9 cellular contexts compared by ENCODE assay signal in the genomic region with DNA sequence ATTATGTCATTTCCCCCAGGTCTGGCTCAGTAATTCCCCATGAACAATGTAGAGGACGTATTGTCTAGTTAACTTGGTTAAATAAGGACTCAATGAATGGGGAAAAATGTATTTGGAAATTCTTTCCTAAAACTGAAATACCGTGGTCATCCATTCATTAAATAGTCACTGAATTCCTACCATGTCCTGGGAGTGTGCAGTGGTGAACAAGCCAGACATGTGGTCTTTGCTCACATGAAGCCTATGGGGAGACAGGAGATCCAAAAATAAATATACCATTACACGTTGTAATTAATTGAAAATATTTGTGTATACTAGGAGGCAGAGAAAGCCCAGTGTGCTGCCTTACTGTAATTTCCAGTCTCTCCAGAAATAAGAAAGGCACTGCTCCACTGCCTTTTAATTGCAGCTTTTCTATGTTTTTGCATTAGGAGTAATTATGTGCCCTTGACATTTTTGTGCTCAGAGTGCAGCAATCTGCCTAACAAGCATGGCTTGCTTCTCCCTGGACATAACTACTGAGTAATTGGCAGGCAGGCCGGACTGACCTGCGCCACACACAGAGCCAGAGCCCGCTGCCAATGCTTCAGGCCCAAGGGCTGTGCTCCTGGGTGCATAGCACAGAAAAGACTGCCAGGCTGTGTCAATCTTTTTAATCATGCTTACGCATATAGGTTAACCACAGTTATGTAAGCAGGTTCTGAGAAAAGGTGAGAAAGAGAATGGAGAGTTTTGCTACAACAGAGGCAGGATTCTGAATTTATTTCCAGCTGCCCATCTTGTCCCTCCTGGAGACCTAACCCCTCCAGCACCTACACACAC. TPM values are rescaled to one million over a fixed set of nuclear protein-coding genes. Genes with fewer than 3 reads are reported as not detected.
DNase-seq lines count a peak whose midpoint lies in the region; ATAC-seq and TF ChIP-seq lines count a peak whose summit lies in the region.
"Had no signal": no experiment of that assay in that cellular context is flagged by ENCODE, and none has a peak within 500 bp of the region (broad histone marks: within the 10 kb centered on the region; RNA-seq: fewer than 3 reads in every experiment).

No MANE protein-coding gene starts in this region.

- H3K27ac ChIP-seq in right cardiac atrium (ENCODE audit: low read length): peak overlapping the region; percentile 43

- TF ChIP-seq CTCF in mesothelial cell of epicardium (IDR thresholded peaks at IDR 0.05; ENCODE audit: unreplicated experiment): no peak

- peaks cover 16% of the 10 kb centered on the region for H3K27me3 Mint-ChIP-seq in mesothelial cell of epicardium (ENCODE audit: low read depth)

- no peaks in the 10 kb centered on the region for H3K9me3 ChIP-seq in right cardiac atrium (ENCODE audit: control insufficient read depth, low read length)

- intact Hi-C loops in right cardiac atrium (cut with DNase I): no loop called here

- H3K36me3 Mint-ChIP-seq in mesothelial cell of epicardium: no peaks in the 10 kb centered on the region
- H3K36me3 Mint-ChIP-seq: memory B cell had no signal

- no peaks in the 10 kb centered on the region for H3K27me3 ChIP-seq in right cardiac atrium (ENCODE audit: control insufficient read depth, insufficient read depth)

- WGBS in right cardiac atrium: 68% methylated on average over 7 of the region's 7 CpGs

- H3K4me1 ChIP-seq in right cardiac atrium (ENCODE audit: control insufficient read depth, insufficient read depth, low read length): peaks cover 2% of the 10 kb centered on the region

- peaks cover 4% of the 10 kb centered on the region for H3K9me3 Mint-ChIP-seq in mesothelial cell of epicardium
- H3K9me3 Mint-ChIP-seq: memory B cell had no signal

- H3K27ac Mint-ChIP-seq in mesothelial cell of epicardium: no peak overlapping the region
- H3K27ac Mint-ChIP-seq: memory B cell had no signal

- H3K4me3 ChIP-seq in right cardiac atrium (ENCODE audit: low read length): no peak overlapping the region

- DNase-seq in Ammon's horn (ENCODE audit: low spot score) (peak; percentile 64), activated T-helper 1 cell treated with Interleukin-2 at 50 U/mL for 16 hours (ENCODE audit: low read depth) (peak; percentile 36), right cardiac atrium (peak in 2 of 3 donors; percentile 35 to 68), EL (no peak), cerebellar nuclear complex (lab: John Stamatoyannopoulos, UW) (no peak), mesothelial cell of epicardium (ENCODE audit: low spot score in 2 of 2, unreplicated experiment in 2 of 2) (no peak)

- ATAC-seq in HG03469 (IDR thresholded peaks at IDR 0.05; ENCODE audit: unreplicated experiment) (peak; percentile 43), right cardiac atrium (peak; percentile 70 to 78), GM21737 (IDR thresholded peaks at IDR 0.05; ENCODE audit: unreplicated experiment) (no peak)

- peaks cover 10% of the 10 kb centered on the region for H3K4me1 Mint-ChIP-seq in mesothelial cell of epicardium

- H3K4me3 Mint-ChIP-seq in mesothelial cell of epicardium: no peak overlapping the region
- H3K4me3 Mint-ChIP-seq: memory B cell had no signal

RNA-seq across cellular contexts. Expression of gene TTC39C, which starts 22.2 kb away (rescaled TPM):
- total RNA-seq in right cardiac atrium (10 to 100 TPM in 1 of 4 donors, 1 to 10 TPM in 3; 4.1 to 11.0 (median 6.0) TPM), mesothelial cell of epicardium (22.9 to 26.6 TPM (median 24.7 TPM) in 3 replicates)
- 2.8 TPM for polyA plus RNA-seq in right cardiac atrium

Comparison
In these comparisons a context has a peak if more than half of its experiments do, and no peak if none do; other contexts are left out.
1. DNase-seq: peak in Ammon's horn (single experiment), activated T-helper 1 cell treated with Interleukin-2 at 50 U/mL for 16 hours (single experiment) and right cardiac atrium (2 of 3); none in EL (single experiment), cerebellar nuclear complex (0 of 2) and mesothelial cell of epicardium (0 of 2).